ENCODE assay signal across 27 cellular contexts in the genomic region with DNA sequence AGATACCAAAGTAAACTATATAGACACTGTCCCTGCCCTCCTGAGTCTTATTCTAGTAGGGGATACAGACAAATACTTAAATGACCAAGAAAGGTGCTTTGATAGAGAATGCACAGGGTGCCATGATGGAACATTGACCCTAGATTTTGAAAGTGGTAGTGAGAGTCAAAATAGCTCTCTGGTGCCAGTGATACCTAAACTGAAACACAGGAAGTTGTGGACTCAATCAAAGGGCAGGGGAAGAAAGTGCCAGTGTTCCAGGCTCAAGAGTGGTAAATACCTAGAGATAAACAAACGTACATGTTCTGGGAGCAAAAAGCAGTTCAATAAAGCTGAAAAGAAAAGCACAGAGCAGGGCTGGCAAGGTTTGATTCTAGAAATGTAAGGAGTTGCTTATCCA.
DNase-seq lines count a peak whose midpoint lies in the region; ATAC-seq, FAIRE-seq and TF ChIP-seq lines count a peak whose summit lies in the region.
"Had no signal": no experiment of that assay in that cellular context is flagged by ENCODE, and none has a peak within 500 bp of the region (broad histone marks: within the 10 kb centered on the region; RNA-seq: fewer than 3 reads in every experiment).

No MANE protein-coding gene starts in this region.

- BruUV-seq in PC-9 (replicated peaks; lab: Mats Ljungman, UMichigan) = no TSS peak

- in situ Hi-C loops in brain microvascular endothelial cell (cut with HindIII; ENCODE audit: low pct_ligation_motif_present, low sequenced_read_pairs) = no loop called here

- no peak overlapping the region for H3K4me2 ChIP-seq in SK-N-SH
- no peak overlapping the region for H3K4me2 ChIP-seq in PC-9
- H3K4me2 ChIP-seq in keratinocyte (ENCODE audit: control insufficient read depth, extremely low read depth, insufficient read depth, low read depth, low read length) = peak overlapping the region; percentile 87
- H3K4me2 ChIP-seq: BLaER1 had no signal

- H3K4me3 ChIP-seq in SK-N-SH (ENCODE audit: low read depth in 2 of 2, low read length in 1 of 2) (no peak overlapping the region), PC-9 (no peak overlapping the region), keratinocyte (ENCODE audit: control insufficient read depth in 2 of 3, extremely low read depth in 1 of 3, insufficient read depth in 2 of 3, low read depth in 1 of 3, low read length in 3 of 3) (no peak overlapping the region), thyroid gland (replicated peaks in 1 of 3) (no peak overlapping the region), brain microvascular endothelial cell (ENCODE audit: low read depth, low read length) (no peak overlapping the region)
- H3K4me3 ChIP-seq: BLaER1, K562, Peyer's patch, SJSA1 had no signal

- H3K9me3 ChIP-seq in SK-N-SH (no peaks in the 10 kb centered on the region), PC-9 (ENCODE audit: insufficient read depth, low read depth) (no peaks in the 10 kb centered on the region), keratinocyte (ENCODE audit: control insufficient read depth, low read depth, low read length) (no peaks in the 10 kb centered on the region), thyroid gland (no peaks in the 10 kb centered on the region)
- H3K9me3 ChIP-seq: BLaER1, Peyer's patch, SJSA1 had no signal

- H3F3A ChIP-seq in SK-N-SH (replicated peaks; ENCODE audit: insufficient read depth) (peaks cover 28% of the 10 kb centered on the region), PC-9 (ENCODE audit: insufficient read depth, low read depth) (no peaks in the 10 kb centered on the region)

- no peak for TF ChIP-seq EP300 in SK-N-SH (IDR thresholded peaks at IDR 0.05; ENCODE audit: borderline replicate concordance in 1 of 2, low read depth in 1 of 2, low read length in 1 of 2)

- peak; percentile 36 for FAIRE-seq in keratinocyte (lab: Jason Lieb, UNC)
- FAIRE-seq: GM19239, HepG2, K562 had no signal

- ATAC-seq in SK-N-SH treated with all-trans-retinoic acid at 6 μM for 48 hours = no peak
- ATAC-seq in HG02588 (IDR thresholded peaks at IDR 0.05; ENCODE audit: unreplicated experiment) = no peak
- ATAC-seq: HepG2, K562, Right ventricle myocardium inferior had no signal

- CTCF ChIA-PET in SK-N-SH (lab: Yijun Ruan, JAX) = interaction anchor here (1.2 kb wide), 1 partner anchor 29 kb away, joined by 4 read pairs; no protein-coding TSS in a partner anchor
- CTCF ChIA-PET in PC-9 (lab: Charles Lee) = no interaction called here

- WGBS in SK-N-SH (ENCODE audit: low lambda C conversion rate) = 70% methylated on average over 1 of the region's 1 CpG
- 70 to 80% methylated on average over 1 of the region's 1 CpG for WGBS in thyroid gland, 2 donors

- TF ChIP-seq CTCF in SK-N-SH (IDR thresholded peaks at IDR 0.05) = no peak
- no peak for TF ChIP-seq CTCF in PC-9 (conservative IDR thresholded peaks at IDR 0.05)
- TF ChIP-seq CTCF in keratinocyte (optimal IDR thresholded peaks at IDR 0.05 in 1 of 3, IDR thresholded peaks at IDR 0.05 in 1 of 3, conservative IDR thresholded peaks at IDR 0.05 in 1 of 3; ENCODE audit: extremely low read depth in 1 of 3, insufficient read depth in 2 of 3, low read length in 3 of 3) = no peak
- no peak for TF ChIP-seq CTCF in thyroid gland (IDR thresholded peaks at IDR 0.05)
- TF ChIP-seq CTCF in brain microvascular endothelial cell (IDR thresholded peaks at IDR 0.05; ENCODE audit: low read depth, low read length, missing control alignments) = no peak

- peak overlapping the region; percentile 51 to 77 for H3K27ac ChIP-seq in SK-N-SH (ENCODE audit: low read depth in 2 of 2, low read length in 1 of 2)
- no peak overlapping the region for H3K27ac ChIP-seq in PC-9
- H3K27ac ChIP-seq in keratinocyte (ENCODE audit: control insufficient read depth, insufficient read depth, low read length) = peak overlapping the region; percentile 74
- H3K27ac ChIP-seq in thyroid gland = peak overlapping the region; percentile 54 to 79 (median 67)
- H3K27ac ChIP-seq in brain microvascular endothelial cell = no peak overlapping the region
- H3K27ac ChIP-seq: 22Rv1, BLaER1, HL-60, Peyer's patch had no signal

- H3K9me1 ChIP-seq in keratinocyte (ENCODE audit: control insufficient read depth, extremely low read depth, insufficient read depth, low read length) = no peaks in the 10 kb centered on the region

- H2AFZ ChIP-seq in SK-N-SH (ENCODE audit: low read depth) (no peak overlapping the region), PC-9 (0 out of 2 replicates have a peak overlapping the region, but pooled peaks have one; percentile 4), keratinocyte (ENCODE audit: control insufficient read depth, low read length) (peak overlapping the region; percentile 83)

- DNase-seq in SK-N-SH (no peak), PC-9 (no peak), keratinocyte (ENCODE audit: low read depth, low spot score) (no peak), thyroid gland (no peak), brain microvascular endothelial cell (no peak), NCI-H146 treated with DMSO at 0.1 percent for 48 hours (lab: John Stamatoyannopoulos, UW; ENCODE audit: unreplicated experiment) (no peak)
- DNase-seq: CD4-positive, alpha-beta T cell; COR-L47; DMS79; H7; HFFc6; NCI-H1092 treated with DMSO at 0.1 percent for 48 hours; NCI-H1436 treated with DMSO at 0.1 percent for 48 hours; NCI-H2029; NCI-H510A treated with DMSO at 0.1 percent for 48 hours; NCI-H748 treated with DMSO at 0.1 percent for 48 hours; Peyer's patch had no signal

- POLR2A ChIA-PET in SK-N-SH (lab: Yijun Ruan, JAX) (no interaction called here), PC-9 (lab: Charles Lee; ENCODE audit: unreplicated experiment) (no interaction called here)

- dilution Hi-C loops in keratinocyte (cut with MboI; ENCODE audit: extremely low pct_ligation_motif_present, low sequenced_read_pairs) = no loop called here

- no peak for TF ChIP-seq POLR2A in thyroid gland (IDR thresholded peaks at IDR 0.05)

- intact Hi-C loops in PC-9 (cut with micrococcal nuclease; ENCODE audit: unreplicated experiment) = loop anchor here (10.0 kb wide), 1 partner anchor 174 kb away; no protein-coding TSS in a partner anchor
- intact Hi-C loops in thyroid gland (cut with DNase I) = no loop called here

- no peak overlapping the region; the same call in 1 of the 2 replicates for H3K9ac ChIP-seq in SK-N-SH
- H3K9ac ChIP-seq in keratinocyte (ENCODE audit: control insufficient read depth, extremely low read depth, insufficient read depth, low read length) = no peak overlapping the region
- H3K9ac ChIP-seq: BLaER1 had no signal

- H3K36me3 ChIP-seq in SK-N-SH (replicated peaks in 1 of 2; ENCODE audit: control insufficient read depth in 1 of 2, insufficient read depth in 2 of 2, low read length in 1 of 2) = no peaks in the 10 kb centered on the region
- H3K36me3 ChIP-seq in PC-9 (ENCODE audit: low read depth) = no peaks in the 10 kb centered on the region
- H3K36me3 ChIP-seq in keratinocyte (ENCODE audit: control insufficient read depth in 2 of 2, extremely low read depth in 1 of 2, insufficient read depth in 2 of 2, low read length in 2 of 2) = no peaks in the 10 kb centered on the region
- H3K36me3 ChIP-seq in thyroid gland = no peaks in the 10 kb centered on the region
- no peaks in the 10 kb centered on the region for H3K36me3 ChIP-seq in brain microvascular endothelial cell (replicated peaks)
- H3K36me3 ChIP-seq: BLaER1, Peyer's patch, SJSA1 had no signal

- H3K9me2 ChIP-seq in SK-N-SH (no peaks in the 10 kb centered on the region), PC-9 (ENCODE audit: insufficient read depth) (no peaks in the 10 kb centered on the region)

- peaks cover 0 to 13% of the 10 kb centered on the region in 2 experiments; a peak in 3 of 4 replicates for H3K4me1 ChIP-seq in SK-N-SH (ENCODE audit: control insufficient read depth in 1 of 2, insufficient read depth in 2 of 2, low read depth in 1 of 2, low read length in 1 of 2)
- 0 out of 2 replicates have a peak, but pooled peaks cover 11% of the 10 kb centered on the region for H3K4me1 ChIP-seq in PC-9 (replicated peaks; ENCODE audit: insufficient read depth)
- H3K4me1 ChIP-seq in keratinocyte (ENCODE audit: control insufficient read depth, extremely low read depth, insufficient read depth, low read length) = peaks cover 35% of the 10 kb centered on the region
- H3K4me1 ChIP-seq in thyroid gland = peaks cover 21 to 29% of the 10 kb centered on the region in 2 donors
- H3K4me1 ChIP-seq: BLaER1, Peyer's patch had no signal

- H4K20me1 ChIP-seq in SK-N-SH (ENCODE audit: insufficient read depth) (no peaks in the 10 kb centered on the region), PC-9 (ENCODE audit: insufficient read depth) (no peaks in the 10 kb centered on the region), keratinocyte (ENCODE audit: control insufficient read depth, extremely low read depth, insufficient read depth, low read length) (no peaks in the 10 kb centered on the region)
- H4K20me1 ChIP-seq: BLaER1 had no signal

- no peaks in the 10 kb centered on the region for H3K27me3 ChIP-seq in SK-N-SH (ENCODE audit: insufficient read depth)
- H3K27me3 ChIP-seq in PC-9 (ENCODE audit: insufficient read depth, low read depth) = no peaks in the 10 kb centered on the region
- no peaks in the 10 kb centered on the region for H3K27me3 ChIP-seq in keratinocyte (ENCODE audit: control insufficient read depth, extremely low read depth, insufficient read depth, low read length)
- no peaks in the 10 kb centered on the region for H3K27me3 ChIP-seq in thyroid gland
- H3K27me3 ChIP-seq in brain microvascular endothelial cell (replicated peaks) = no peaks in the 10 kb centered on the region
- H3K27me3 ChIP-seq: BLaER1, Peyer's patch, SJSA1 had no signal

- H3K79me2 ChIP-seq in SK-N-SH (ENCODE audit: insufficient read depth) (no peaks in the 10 kb centered on the region), PC-9 (ENCODE audit: low read depth) (no peaks in the 10 kb centered on the region), keratinocyte (ENCODE audit: control insufficient read depth, insufficient read depth, low read length) (no peaks in the 10 kb centered on the region)

- TF ChIP-seq RAD21 in SK-N-SH (IDR thresholded peaks at IDR 0.05; ENCODE audit: low read length) = no peak

TF ChIP-seq in SK-N-SH, 30 proteins besides CTCF, POLR2A, EP300 and RAD21 (continues in another document):
- no peak for TF ChIP-seq SIN3A (IDR thresholded peaks at IDR 0.05; ENCODE audit: borderline replicate concordance, low read depth, low read length)

TF ChIP-seq in SK-N-SH treated with all-trans-retinoic acid at 6 μM for 48 hours, 23 proteins besides CTCF, POLR2A, EP300 and RAD21 (continues in another document):
- no peak for TF ChIP-seq GLIS3 (CRISPR knock-in tag; IDR thresholded peaks at IDR 0.05)
- TF ChIP-seq ZNF8 (CRISPR knock-in tag; IDR thresholded peaks at IDR 0.05) = no peak
- TF ChIP-seq ZFP3 (CRISPR knock-in tag; IDR thresholded peaks at IDR 0.05) = no peak
- no peak for TF ChIP-seq ZC3H10 (CRISPR knock-in tag; IDR thresholded peaks at IDR 0.05)
- no peak for TF ChIP-seq ESRRG (CRISPR knock-in tag; IDR thresholded peaks at IDR 0.05)
- no peak for TF ChIP-seq TOX (CRISPR knock-in tag; IDR thresholded peaks at IDR 0.05; ENCODE audit: borderline replicate concordance)
- no peak for TF ChIP-seq ARNTL (CRISPR knock-in tag; IDR thresholded peaks at IDR 0.05; ENCODE audit: borderline replicate concordance, low read depth)
- no peak for TF ChIP-seq CSDC2 (CRISPR knock-in tag; IDR thresholded peaks at IDR 0.05)

Comparison
In these comparisons a context has a peak if more than half of its experiments do, and no peak if none do; other contexts are left out.
1. H3K27ac ChIP-seq: peak in SK-N-SH (2 of 2), keratinocyte (single experiment) and thyroid gland (3 of 3); none in PC-9 (single experiment) and brain microvascular endothelial cell (single experiment).